7 cellular contexts compared by ENCODE assay signal in the genomic region with DNA sequence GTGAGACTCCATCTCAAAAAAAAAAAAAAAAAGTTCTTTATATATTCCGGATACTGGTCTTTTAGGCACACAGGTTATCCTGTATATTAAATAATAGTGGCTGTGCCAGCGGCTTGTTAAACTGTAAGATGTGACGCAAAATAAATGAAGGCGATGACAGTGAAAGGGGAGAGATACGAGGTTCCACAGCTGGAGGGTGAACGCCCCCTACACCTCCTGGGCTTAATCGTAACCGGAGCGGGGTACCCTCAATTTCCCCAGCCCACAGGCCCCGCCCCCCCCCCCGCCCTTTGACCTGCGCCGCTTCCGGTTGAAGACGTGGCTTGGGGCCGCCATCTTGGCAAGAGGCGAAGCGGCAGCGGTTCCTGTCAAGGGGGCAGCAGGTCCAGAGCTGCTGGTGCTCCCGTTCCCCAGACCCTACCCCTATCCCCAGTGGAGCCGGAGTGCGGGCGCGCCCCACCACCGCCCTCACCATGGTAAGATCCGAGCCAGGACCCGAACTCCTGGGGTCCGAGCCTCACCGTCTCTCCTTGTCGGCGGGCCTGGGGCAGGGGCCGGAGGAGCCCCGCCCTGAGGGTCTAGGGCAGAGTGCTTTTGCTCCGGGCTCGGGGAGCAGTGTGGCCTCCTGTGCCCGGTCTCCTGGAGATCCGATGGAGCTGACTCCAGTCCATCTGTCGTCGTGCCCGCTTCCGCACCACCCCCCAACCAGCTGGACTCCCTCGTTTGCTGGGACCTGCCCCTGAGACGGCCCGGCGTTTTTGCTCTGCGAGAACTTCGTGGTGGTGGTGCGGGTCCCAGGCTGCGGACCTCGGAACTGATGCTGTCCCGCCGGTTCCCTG. TPM values are rescaled to one million over a fixed set of nuclear protein-coding genes. Genes with fewer than 3 reads are reported as not detected.
A peak's percentile ranks its signal among the peaks of the same experiment; 100 is the strongest.
DNase-seq lines count a peak whose midpoint lies in the region; ATAC-seq, FAIRE-seq and TF ChIP-seq lines count a peak whose summit lies in the region.

TSS of gene ARCN1 (plus strand) at position 335 of the 839 bp plus-strand sequence. CDS start at position 474, 139 bp downstream.

- peak; percentile 41 for DNase-seq in NCI-H345 treated with DMSO at 0.1 percent for 48 hours (lab: John Stamatoyannopoulos, UW; ENCODE audit: unreplicated experiment)
- peak; percentile 53 to 62 for DNase-seq in activated CD4-positive, alpha-beta T cell treated with anti-CD3 and anti-CD28 coated beads for 24 hours (ENCODE audit: low read depth in 2 of 2)
- peak; percentile 88 for DNase-seq in cerebellum (ENCODE audit: low spot score)
- DNase-seq in kidney = peak; percentile 93
- DNase-seq in stimulated activated CD4-positive, alpha-beta T cell treated with anti-CD3 and anti-CD28 coated beads, Interleukin-15, amount 100 ng/mL, for 1 hour (ENCODE audit: low read depth in 1 of 2, low spot score in 1 of 2) = peak; percentile 58 to 60

- FAIRE-seq in kidney (lab: Jason Lieb, UNC) = no peak

- H3K9me3 ChIP-seq in kidney (ENCODE audit: control insufficient read depth in 1 of 2, low read length in 2 of 2) = no peaks in the 10 kb centered on the region

- TF ChIP-seq CTCF in kidney (IDR thresholded peaks at IDR 0.05; ENCODE audit: borderline replicate concordance, extremely low read depth, insufficient read depth) = no peak

- peak within 1 kb of the TSS; percentile 61 to 97 for H3K9ac ChIP-seq in kidney (ENCODE audit: low read length in 2 of 2)

- H3K36me3 ChIP-seq in kidney (ENCODE audit: control insufficient read depth in 1 of 2, insufficient read depth in 2 of 2, low read length in 2 of 2) = no peaks in the 10 kb centered on the region

- peak; percentile 52 for ATAC-seq in GM18861 (IDR thresholded peaks at IDR 0.05; ENCODE audit: unreplicated experiment)
- peak; percentile 56 for ATAC-seq in HG03064 (IDR thresholded peaks at IDR 0.05; ENCODE audit: low read depth, unreplicated experiment)

- intact Hi-C loops in kidney (cut with DNase I) = no loop called here

- peak within 1 kb of the TSS; percentile 96 to 98 for H3K27ac ChIP-seq in kidney (ENCODE audit: low read depth in 2 of 2, low read length in 2 of 2)

- H3K4me1 ChIP-seq in kidney (ENCODE audit: control insufficient read depth in 1 of 2, insufficient read depth in 1 of 2, low read depth in 1 of 2, low read length in 2 of 2) = peaks cover 4 to 16% of the 10 kb centered on the region in 2 donors

- peak within 1 kb of the TSS; percentile 61 to 65 for H3K4me3 ChIP-seq in kidney (ENCODE audit: low read length in 2 of 2)

RNA-seq across cellular contexts. Expression of gene ARCN1, which starts in this region (rescaled TPM):
- total RNA-seq in cerebellum (54.4 TPM), kidney (107 TPM)
- polyA plus RNA-seq in kidney (ENCODE audit: insufficient read depth, low read depth, low replicate concordance) = 64.7 TPM

Comparison
In these comparisons a context has a peak if more than half of its experiments do, and no peak if none do; other contexts are left out.
1. Peak in every context shown above with its lines: DNase-seq, ATAC-seq, H3K4me3 ChIP-seq and H3K27ac ChIP-seq.
2. DNase-seq: peak in every context shown above with its lines; median percentile 93 in kidney; 88 in cerebellum; 59 in stimulated activated CD4-positive, alpha-beta T cell treated with anti-CD3 and anti-CD28 coated beads, Interleukin-15, amount 100 ng/mL, for 1 hour; 58 in activated CD4-positive, alpha-beta T cell treated with anti-CD3 and anti-CD28 coated beads for 24 hours; 41 in NCI-H345 treated with DMSO at 0.1 percent for 48 hours.